1 cellular context compared by ENCODE assay signal in the genomic region with DNA sequence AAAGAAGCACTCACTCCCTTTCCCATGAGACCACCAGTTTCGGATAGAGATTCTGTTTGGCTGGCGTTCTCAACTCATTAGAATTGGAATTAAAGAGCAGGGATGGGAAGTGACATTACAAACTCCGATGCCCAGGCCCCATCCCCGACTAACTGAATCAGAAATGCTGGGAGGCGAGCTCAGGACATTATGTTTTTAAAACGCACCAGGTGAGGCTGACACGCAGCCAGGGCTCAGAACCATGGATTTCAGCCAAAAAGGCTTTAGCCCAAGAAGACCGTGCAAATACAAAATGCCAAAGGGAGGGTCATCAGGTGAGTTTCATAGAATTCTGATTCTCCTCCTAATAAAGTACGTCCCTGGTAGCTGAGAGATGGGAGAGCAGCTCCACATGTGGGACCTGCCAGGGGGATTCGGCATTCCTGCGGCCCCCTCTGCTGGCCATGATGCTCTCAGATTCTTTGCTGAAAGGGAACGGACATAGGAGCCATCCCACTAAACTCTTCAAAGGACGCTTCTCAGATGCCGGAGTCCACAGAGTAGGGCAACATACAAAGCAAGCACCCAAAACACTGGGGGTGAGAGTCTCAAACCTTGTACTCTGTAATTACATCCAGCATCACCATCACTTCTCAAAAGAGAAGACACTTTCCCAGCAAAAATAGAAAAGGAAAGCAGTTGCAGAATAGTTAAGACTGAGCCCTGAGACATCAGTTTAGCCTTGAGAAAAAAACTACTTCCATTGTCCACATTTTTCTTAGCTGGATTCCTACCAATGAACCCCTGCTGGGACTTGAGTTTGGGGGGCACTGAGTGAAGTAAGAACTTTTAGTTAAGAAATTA.
TF ChIP-seq lines count a peak whose summit lies in the region.

No MANE protein-coding gene starts in this region.

TF ChIP-seq in HCT116, 20 proteins besides CTCF, POLR2A, EP300 and RAD21 (continued from another document):
- TF ChIP-seq TCF7L2 (IDR thresholded peaks at IDR 0.05; ENCODE audit: borderline replicate concordance, extremely low read depth, insufficient read depth, insufficient read length) (no peak), JUND (IDR thresholded peaks at IDR 0.05) (no peak), ELF1 (IDR thresholded peaks at IDR 0.05; ENCODE audit: borderline replicate concordance, low read depth) (no peak), YY1 (IDR thresholded peaks at IDR 0.05; ENCODE audit: extremely low read depth, insufficient replicate concordance, low read depth, low read length) (no peak), SP1 (IDR thresholded peaks at IDR 0.05; ENCODE audit: low read depth) (no peak), FOSL1 (IDR thresholded peaks at IDR 0.05; ENCODE audit: low read depth) (no peak), CEBPB (IDR thresholded peaks at IDR 0.05; ENCODE audit: low read depth) (no peak), POLR2AphosphoS5 (IDR thresholded peaks at IDR 0.05; ENCODE audit: low read depth, low read length) (no peak), EZH2 (IDR thresholded peaks at IDR 0.05) (no peak)
- TF ChIP-seq, protein P1, sequence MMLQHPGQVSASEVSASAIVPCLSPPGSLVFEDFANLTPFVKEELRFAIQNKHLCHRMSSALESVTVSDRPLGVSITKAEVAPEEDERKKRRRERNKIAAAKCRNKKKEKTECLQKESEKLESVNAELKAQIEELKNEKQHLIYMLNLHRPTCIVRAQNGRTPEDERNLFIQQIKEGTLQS (IDR thresholded peaks at IDR 0.05): no peak
- TF ChIP-seq, protein P2, sequence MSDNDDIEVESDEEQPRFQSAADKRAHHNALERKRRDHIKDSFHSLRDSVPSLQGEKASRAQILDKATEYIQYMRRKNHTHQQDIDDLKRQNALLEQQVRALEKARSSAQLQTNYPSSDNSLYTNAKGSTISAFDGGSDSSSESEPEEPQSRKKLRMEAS (IDR thresholded peaks at IDR 0.05): no peak
- TF ChIP-seq, protein P3, sequence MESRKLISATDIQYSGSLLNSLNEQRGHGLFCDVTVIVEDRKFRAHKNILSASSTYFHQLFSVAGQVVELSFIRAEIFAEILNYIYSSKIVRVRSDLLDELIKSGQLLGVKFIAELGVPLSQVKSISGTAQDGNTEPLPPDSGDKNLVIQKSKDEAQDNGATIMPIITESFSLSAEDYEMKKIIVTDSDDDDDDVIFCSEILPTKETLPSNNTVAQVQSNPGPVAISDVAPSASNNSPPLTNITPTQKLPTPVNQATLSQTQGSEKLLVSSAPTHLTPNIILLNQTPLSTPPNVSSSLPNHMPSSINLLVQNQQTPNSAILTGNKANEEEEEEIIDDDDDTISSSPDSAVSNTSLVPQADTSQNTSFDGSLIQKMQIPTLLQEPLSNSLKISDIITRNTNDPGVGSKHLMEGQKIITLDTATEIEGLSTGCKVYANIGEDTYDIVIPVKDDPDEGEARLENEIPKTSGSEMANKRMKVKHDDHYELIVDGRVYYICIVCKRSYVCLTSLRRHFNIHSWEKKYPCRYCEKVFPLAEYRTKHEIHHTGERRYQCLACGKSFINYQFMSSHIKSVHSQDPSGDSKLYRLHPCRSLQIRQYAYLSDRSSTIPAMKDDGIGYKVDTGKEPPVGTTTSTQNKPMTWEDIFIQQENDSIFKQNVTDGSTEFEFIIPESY (IDR thresholded peaks at IDR 0.05; ENCODE audit: extremely low read depth, insufficient replicate concordance, low read length): no peak
